In genomic region chr3:171293142-171293782, GRCh38 we compare ENCODE assay signal across 20 cellular contexts.
DNase-seq lines count a peak whose midpoint lies in the region; ATAC-seq and TF ChIP-seq lines count a peak whose summit lies in the region.
"Had no signal": no experiment of that assay in that cellular context is flagged by ENCODE, and none has a peak within 500 bp of the region (broad histone marks: within the 10 kb centered on the region; RNA-seq: fewer than 3 reads in every experiment).

No MANE protein-coding gene starts in this region.

- peaks cover 31% of the 10 kb centered on the region for H3K4me1 Mint-ChIP-seq in WTC11

- POLR2A ChIA-PET in WTC11 (lab: Charles Lee): no interaction called here

- no peaks in the 10 kb centered on the region for H3K27me3 ChIP-seq in colonic mucosa

- no peak overlapping the region for H3K4me3 Mint-ChIP-seq in WTC11
- H3K4me3 Mint-ChIP-seq: activated CD4-positive, alpha-beta memory T cell treated with anti-CD3 and anti-CD28 coated beads, Interleukin-2, amount 10 ng/mL, durations not matched to agents 7 days and 5 days had no signal

- CTCF ChIA-PET in WTC11 (lab: Charles Lee): no interaction called here

- no peaks in the 10 kb centered on the region for H3K36me3 Mint-ChIP-seq in WTC11

- no peak overlapping the region for H3K4me3 ChIP-seq in colonic mucosa
- H3K4me3 ChIP-seq: mucosa of descending colon had no signal

- peak overlapping the region; percentile 56; the same call in 1 of the 2 replicates for H3K27ac Mint-ChIP-seq in WTC11
- H3K27ac Mint-ChIP-seq: activated CD4-positive, alpha-beta memory T cell treated with anti-CD3 and anti-CD28 coated beads, Interleukin-2, amount 10 ng/mL, durations not matched to agents 7 days and 5 days had no signal

- DNase-seq in WTC11 (ENCODE audit: low spot score) (no peak), NCI-H2196 treated with DMSO at 0.1 percent for 48 hours (lab: John Stamatoyannopoulos, UW; ENCODE audit: unreplicated experiment) (no peak), colonic mucosa (no peak)
- DNase-seq in stimulated activated naive CD4-positive, alpha-beta T cell (lab: John Stamatoyannopoulos, UW): no peak
- DNase-seq: activated CD4-positive, alpha-beta memory T cell treated with anti-CD3 and anti-CD28 coated beads, Interleukin-2, amount 10 ng/mL, durations not matched to agents 7 days and 5 days; caudate nucleus; EL; islet precursor cell; Karpas-422; mucosa of descending colon; NCI-H187; NCI-H69; posterior cingulate gyrus had no signal

- TF ChIP-seq CTCF in WTC11 (IDR thresholded peaks at IDR 0.05) (no peak), colonic mucosa (IDR thresholded peaks at IDR 0.05) (no peak)

- H3K9me3 ChIP-seq in colonic mucosa: no peaks in the 10 kb centered on the region
- H3K9me3 ChIP-seq: mucosa of descending colon had no signal

- intact Hi-C loops in colonic mucosa (cut with DNase I): no loop called here

- H3K27ac ChIP-seq in colonic mucosa: no peak overlapping the region
- H3K27ac ChIP-seq: HL-60, RWPE1 had no signal

- peak; percentile 68 for ATAC-seq in GM18502 (IDR thresholded peaks at IDR 0.05; ENCODE audit: poor library complexity, unreplicated experiment)
- peak; percentile 38 for ATAC-seq in GM19324 (IDR thresholded peaks at IDR 0.05; ENCODE audit: low FRiP score, unreplicated experiment)
- ATAC-seq in HG02798 (IDR thresholded peaks at IDR 0.05; ENCODE audit: poor library complexity, unreplicated experiment): peak; percentile 66
- no peak for ATAC-seq in WTC11
- ATAC-seq in HG02642 (IDR thresholded peaks at IDR 0.05; ENCODE audit: poor library complexity, unreplicated experiment): no peak
- ATAC-seq: mucosa of descending colon had no signal

- no peaks in the 10 kb centered on the region for H3K27me3 Mint-ChIP-seq in WTC11 (ENCODE audit: low read depth)
- H3K27me3 Mint-ChIP-seq: activated CD4-positive, alpha-beta memory T cell treated with anti-CD3 and anti-CD28 coated beads, Interleukin-2, amount 10 ng/mL, durations not matched to agents 7 days and 5 days had no signal

- no peaks in the 10 kb centered on the region for H3K36me3 ChIP-seq in colonic mucosa

- H3K9ac ChIP-seq in colonic mucosa (ENCODE audit: low read depth in 2 of 2, low read length in 2 of 2): no peak overlapping the region

- no peaks in the 10 kb centered on the region for H3K4me1 ChIP-seq in colonic mucosa

- H3K9me3 Mint-ChIP-seq in WTC11: no peaks in the 10 kb centered on the region
- H3K9me3 Mint-ChIP-seq: activated CD4-positive, alpha-beta memory T cell treated with anti-CD3 and anti-CD28 coated beads, Interleukin-2, amount 10 ng/mL, durations not matched to agents 7 days and 5 days; activated naive CD4-positive, alpha-beta T cell treated with anti-CD3 and anti-CD28 coated beads, Interleukin-2, amount 50 U/mL, for 72 hours had no signal

TF ChIP-seq in WTC11, 78 proteins besides CTCF, POLR2A, EP300 and RAD21:
- TF ChIP-seq RELA (CRISPR knock-in tag; IDR thresholded peaks at IDR 0.05; ENCODE audit: borderline replicate concordance) (no peak), PREB (CRISPR knock-in tag; IDR thresholded peaks at IDR 0.05; ENCODE audit: borderline replicate concordance) (no peak), PRDM15 (CRISPR knock-in tag; IDR thresholded peaks at IDR 0.05) (no peak), MXD4 (CRISPR knock-in tag; IDR thresholded peaks at IDR 0.05; ENCODE audit: borderline replicate concordance) (no peak), KAT7 (CRISPR knock-in tag; IDR thresholded peaks at IDR 0.05; ENCODE audit: borderline replicate concordance) (no peak), ZNF121 (CRISPR knock-in tag; IDR thresholded peaks at IDR 0.05) (no peak), NR3C1 (CRISPR knock-in tag; conservative IDR thresholded peaks at IDR 0.05; ENCODE audit: low read depth) (no peak), SOX15 (CRISPR knock-in tag; IDR thresholded peaks at IDR 0.05) (no peak)

Comparison
In these comparisons a context has a peak if more than half of its experiments do, and no peak if none do; other contexts are left out.
1. ATAC-seq: peak in GM18502 (single experiment), GM19324 (single experiment) and HG02798 (single experiment); none in WTC11 (single experiment) and HG02642 (single experiment).